ENCODE assay signal across 21 cellular contexts in genomic region chr4:124590480-124590879, GRCh38.
"Had no signal": no experiment of that assay in that cellular context is flagged by ENCODE, and none has a peak within 500 bp of the region (broad histone marks: within the 10 kb centered on the region; RNA-seq: fewer than 3 reads in every experiment).

No MANE protein-coding gene starts in this region.

- H3K9me3 ChIP-seq: gastrocnemius medialis, uterus had no signal

- H3K4me1 ChIP-seq: gastrocnemius medialis, heart left ventricle, tibial nerve, uterus had no signal

- DNase-seq: activated B cell treated with CpG ODN at 0.5 μM for 24 hours; activated CD4-positive, alpha-beta T cell treated with anti-CD3 and anti-CD28 coated beads for 48 hours; activated CD8-positive, alpha-beta T cell treated with anti-CD3 and anti-CD28 coated beads for 36 hours; activated effector memory CD4-positive, alpha-beta T cell treated with anti-CD3 and anti-CD28 coated beads, Interleukin-2, amount 50 U/mL, for 16 hours; activated T-cell treated with anti-CD3 and anti-CD28 coated beads, Interleukin-2, amount 50 U/mL, for 4 hours; dorsolateral prefrontal cortex; endodermal cell; gastrocnemius medialis; heart left ventricle; immature natural killer cell; mesendoderm; nucleus accumbens; right cardiac atrium; stimulated activated CD4-positive, alpha-beta T cell treated with anti-CD3 and anti-CD28 coated beads, Interleukin-15, amount 100 ng/mL, for 24 hours; stimulated activated CD4-positive, alpha-beta T cell treated with anti-CD3 and anti-CD28 coated beads, Interleukin-4, amount 100 ng/mL, for 1 hour; stimulated activated naive CD4-positive, alpha-beta T cell treated with Interleukin-2 at 50 U/mL for 16 hours; substantia nigra; uterus had no signal

- H3K4me3 ChIP-seq: dorsolateral prefrontal cortex, gastrocnemius medialis, heart left ventricle, skin epidermis, tibial nerve, uterus had no signal

- H3K27me3 ChIP-seq: dorsolateral prefrontal cortex, gastrocnemius medialis, heart left ventricle, tibial nerve, uterus had no signal

- H3K36me3 ChIP-seq: gastrocnemius medialis, heart left ventricle, uterus had no signal

- H3K27ac ChIP-seq: dorsolateral prefrontal cortex, gastrocnemius medialis, heart left ventricle, skin epidermis, tibial nerve, uterus had no signal

- ATAC-seq: activated CD8-positive, alpha-beta T cell treated with anti-CD3 and anti-CD28 coated beads for 36 hours; activated naive CD4-positive, alpha-beta T cell treated with anti-CD3 and anti-CD28 coated beads, Interleukin-2, amount 50 U/mL, for 72 hours; activated T-cell treated with anti-CD3 and anti-CD28 coated beads, Interleukin-2, amount 50 U/mL, for 4 hours; gastrocnemius medialis; heart left ventricle; right cardiac atrium had no signal
